ENCODE assay signal across 1 cellular context in the genomic region with DNA sequence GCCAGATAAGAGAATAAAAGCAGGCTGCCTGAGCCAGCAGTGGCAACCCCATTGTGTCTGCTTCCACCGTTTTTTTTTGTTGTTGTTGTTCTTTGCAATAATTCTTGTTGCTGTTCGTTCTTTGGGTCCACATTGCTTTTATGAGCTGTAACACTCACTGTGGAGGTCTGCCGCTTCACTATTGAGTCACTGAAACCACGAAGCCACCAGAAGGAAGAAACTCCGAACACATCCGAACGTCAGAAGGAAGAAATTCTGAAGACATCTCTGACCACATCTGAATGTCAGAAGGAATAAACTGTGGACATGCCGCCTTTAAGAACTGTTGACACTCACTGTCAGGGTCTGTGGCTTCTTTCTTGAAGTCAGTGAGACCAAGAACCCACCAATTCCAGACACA.
TF ChIP-seq lines count a peak whose summit lies in the region.

No MANE protein-coding gene starts in this region.

TF ChIP-seq in IMR-90, 13 proteins besides CTCF, POLR2A, EP300 and RAD21:
- TF ChIP-seq SMC3 (IDR thresholded peaks at IDR 0.05; ENCODE audit: low read depth, low read length) (no peak), RFX5 (IDR thresholded peaks at IDR 0.05; ENCODE audit: low read depth, low read length) (no peak), RCOR1 (IDR thresholded peaks at IDR 0.05; ENCODE audit: insufficient replicate concordance, low read length) (no peak), FOS (IDR thresholded peaks at IDR 0.05; ENCODE audit: low read depth, low read length) (no peak), CEBPB (IDR thresholded peaks at IDR 0.05; ENCODE audit: low read depth, low read length) (no peak), MAZ (IDR thresholded peaks at IDR 0.05; ENCODE audit: borderline replicate concordance, low read depth, low read length) (no peak), MAFK (IDR thresholded peaks at IDR 0.05; ENCODE audit: low read depth, low read length) (no peak), NFE2L2 (IDR thresholded peaks at IDR 0.05; ENCODE audit: low read depth, low read length) (no peak), CHD1 (IDR thresholded peaks at IDR 0.05; ENCODE audit: low read depth, low read length) (no peak), BHLHE40 (IDR thresholded peaks at IDR 0.05; ENCODE audit: low read depth, low read length) (no peak), MXI1 (IDR thresholded peaks at IDR 0.05; ENCODE audit: borderline replicate concordance, low read depth, low read length) (no peak)
- TF ChIP-seq, protein P1, sequence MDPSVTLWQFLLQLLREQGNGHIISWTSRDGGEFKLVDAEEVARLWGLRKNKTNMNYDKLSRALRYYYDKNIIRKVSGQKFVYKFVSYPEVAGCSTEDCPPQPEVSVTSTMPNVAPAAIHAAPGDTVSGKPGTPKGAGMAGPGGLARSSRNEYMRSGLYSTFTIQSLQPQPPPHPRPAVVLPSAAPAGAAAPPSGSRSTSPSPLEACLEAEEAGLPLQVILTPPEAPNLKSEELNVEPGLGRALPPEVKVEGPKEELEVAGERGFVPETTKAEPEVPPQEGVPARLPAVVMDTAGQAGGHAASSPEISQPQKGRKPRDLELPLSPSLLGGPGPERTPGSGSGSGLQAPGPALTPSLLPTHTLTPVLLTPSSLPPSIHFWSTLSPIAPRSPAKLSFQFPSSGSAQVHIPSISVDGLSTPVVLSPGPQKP (IDR thresholded peaks at IDR 0.05; ENCODE audit: borderline replicate concordance, low read depth, low read length): no peak
- TF ChIP-seq, protein P2, sequence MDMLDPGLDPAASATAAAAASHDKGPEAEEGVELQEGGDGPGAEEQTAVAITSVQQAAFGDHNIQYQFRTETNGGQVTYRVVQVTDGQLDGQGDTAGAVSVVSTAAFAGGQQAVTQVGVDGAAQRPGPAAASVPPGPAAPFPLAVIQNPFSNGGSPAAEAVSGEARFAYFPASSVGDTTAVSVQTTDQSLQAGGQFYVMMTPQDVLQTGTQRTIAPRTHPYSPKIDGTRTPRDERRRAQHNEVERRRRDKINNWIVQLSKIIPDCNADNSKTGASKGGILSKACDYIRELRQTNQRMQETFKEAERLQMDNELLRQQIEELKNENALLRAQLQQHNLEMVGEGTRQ (IDR thresholded peaks at IDR 0.05; ENCODE audit: low read depth, low read length): no peak
